ENCODE assay signal across 1 cellular context in the genomic region with DNA sequence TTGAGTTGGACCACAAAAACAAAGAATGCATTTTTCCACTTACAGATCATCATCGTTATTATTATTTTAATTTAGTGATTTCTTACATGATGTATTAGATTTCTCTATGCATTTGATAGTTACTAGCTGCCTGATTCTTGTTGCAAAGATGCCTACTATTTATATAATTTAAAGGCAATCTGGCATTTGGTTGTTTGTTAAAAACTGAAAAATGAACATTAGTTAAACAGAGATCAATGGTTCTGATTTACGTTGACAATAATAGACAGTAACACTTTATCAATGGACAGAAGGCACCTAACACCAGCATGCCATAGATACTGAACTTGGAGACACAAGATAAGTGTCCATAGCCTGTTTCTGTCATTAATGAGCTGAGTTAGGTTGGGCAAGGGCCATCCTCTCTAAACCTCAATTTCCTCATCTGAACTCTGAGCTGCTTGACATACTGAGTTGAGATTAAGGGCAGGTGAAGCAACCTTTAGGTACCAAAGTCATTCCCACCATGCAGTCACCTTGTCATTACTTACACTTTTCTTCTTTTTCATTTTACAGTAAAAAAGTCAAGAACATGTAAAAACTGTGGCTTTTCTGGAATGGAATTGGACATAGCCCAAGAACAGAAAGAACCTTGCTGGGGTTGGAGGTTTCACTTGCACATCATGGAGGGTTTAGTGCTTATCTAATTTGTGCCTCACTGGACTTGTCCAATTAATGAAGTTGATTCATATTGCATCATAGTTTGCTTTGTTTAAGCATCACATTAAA.
TF ChIP-seq lines count a peak whose summit lies in the region.

No MANE protein-coding gene starts in this region.

TF ChIP-seq in HepG2, 621 proteins besides CTCF, POLR2A, EP300 and RAD21 (continued from another document and continues in another):
- no peak for TF ChIP-seq ZC3H4 (CRISPR knock-in tag; IDR thresholded peaks at IDR 0.05; ENCODE audit: borderline replicate concordance)
- TF ChIP-seq ZNF160 (CRISPR knock-in tag; IDR thresholded peaks at IDR 0.05) = no peak
- TF ChIP-seq PAX8 (CRISPR knock-in tag; IDR thresholded peaks at IDR 0.05; ENCODE audit: borderline replicate concordance) = no peak
- TF ChIP-seq, protein P1, sequence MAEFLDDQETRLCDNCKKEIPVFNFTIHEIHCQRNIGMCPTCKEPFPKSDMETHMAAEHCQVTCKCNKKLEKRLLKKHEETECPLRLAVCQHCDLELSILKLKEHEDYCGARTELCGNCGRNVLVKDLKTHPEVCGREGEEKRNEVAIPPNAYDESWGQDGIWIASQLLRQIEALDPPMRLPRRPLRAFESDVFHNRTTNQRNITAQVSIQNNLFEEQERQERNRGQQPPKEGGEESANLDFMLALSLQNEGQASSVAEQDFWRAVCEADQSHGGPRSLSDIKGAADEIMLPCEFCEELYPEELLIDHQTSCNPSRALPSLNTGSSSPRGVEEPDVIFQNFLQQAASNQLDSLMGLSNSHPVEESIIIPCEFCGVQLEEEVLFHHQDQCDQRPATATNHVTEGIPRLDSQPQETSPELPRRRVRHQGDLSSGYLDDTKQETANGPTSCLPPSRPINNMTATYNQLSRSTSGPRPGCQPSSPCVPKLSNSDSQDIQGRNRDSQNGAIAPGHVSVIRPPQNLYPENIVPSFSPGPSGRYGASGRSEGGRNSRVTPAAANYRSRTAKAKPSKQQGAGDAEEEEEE (CRISPR knock-in tag; IDR thresholded peaks at IDR 0.05; ENCODE audit: borderline replicate concordance) = no peak
- no peak for TF ChIP-seq KLF12 (CRISPR knock-in tag; IDR thresholded peaks at IDR 0.05; ENCODE audit: borderline replicate concordance)
- no peak for TF ChIP-seq ZNF629 (CRISPR knock-in tag; conservative IDR thresholded peaks at IDR 0.05)
- TF ChIP-seq SATB2 (CRISPR knock-in tag; IDR thresholded peaks at IDR 0.05) = no peak
- TF ChIP-seq, protein P2, sequence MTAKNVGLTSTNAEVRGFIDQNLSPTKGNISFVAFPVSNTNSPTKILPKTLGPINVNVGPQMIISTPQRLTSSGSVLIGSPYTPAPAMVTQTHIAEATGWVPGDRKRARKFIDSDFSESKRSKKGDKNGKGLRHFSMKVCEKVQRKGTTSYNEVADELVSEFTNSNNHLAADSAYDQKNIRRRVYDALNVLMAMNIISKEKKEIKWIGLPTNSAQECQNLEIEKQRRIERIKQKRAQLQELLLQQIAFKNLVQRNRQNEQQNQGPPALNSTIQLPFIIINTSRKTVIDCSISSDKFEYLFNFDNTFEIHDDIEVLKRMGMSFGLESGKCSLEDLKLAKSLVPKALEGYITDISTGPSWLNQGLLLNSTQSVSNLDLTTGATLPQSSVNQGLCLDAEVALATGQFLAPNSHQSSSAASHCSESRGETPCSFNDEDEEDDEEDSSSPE (CRISPR knock-in tag; IDR thresholded peaks at IDR 0.05) = no peak
- TF ChIP-seq SOX13 (IDR thresholded peaks at IDR 0.05) = peak; percentile 17; the same call in 1 of the 2 replicates
- peak in 1 of 2 experiments; percentile 73; a peak in 3 of 4 replicates for TF ChIP-seq SOX13 (CRISPR knock-in tag; conservative IDR thresholded peaks at IDR 0.05 in 1 of 2, IDR thresholded peaks at IDR 0.05 in 1 of 2)
- TF ChIP-seq PCBP2 (optimal IDR thresholded peaks at IDR 0.05; ENCODE audit: low read depth, low read length, poor library complexity, severe bottlenecking) = no peak
- TF ChIP-seq SIX1 (CRISPR knock-in tag; IDR thresholded peaks at IDR 0.05; ENCODE audit: borderline replicate concordance) = no peak
- peak; percentile 47; the same call in 1 of the 2 replicates for TF ChIP-seq REPIN1 (CRISPR knock-in tag; IDR thresholded peaks at IDR 0.05; ENCODE audit: borderline replicate concordance, low read depth)
- TF ChIP-seq ZFP36L1 (CRISPR knock-in tag; IDR thresholded peaks at IDR 0.05) = no peak
- peak; percentile 74 for TF ChIP-seq FOSL2 (CRISPR knock-in tag; IDR thresholded peaks at IDR 0.05)
- TF ChIP-seq, protein P3, sequence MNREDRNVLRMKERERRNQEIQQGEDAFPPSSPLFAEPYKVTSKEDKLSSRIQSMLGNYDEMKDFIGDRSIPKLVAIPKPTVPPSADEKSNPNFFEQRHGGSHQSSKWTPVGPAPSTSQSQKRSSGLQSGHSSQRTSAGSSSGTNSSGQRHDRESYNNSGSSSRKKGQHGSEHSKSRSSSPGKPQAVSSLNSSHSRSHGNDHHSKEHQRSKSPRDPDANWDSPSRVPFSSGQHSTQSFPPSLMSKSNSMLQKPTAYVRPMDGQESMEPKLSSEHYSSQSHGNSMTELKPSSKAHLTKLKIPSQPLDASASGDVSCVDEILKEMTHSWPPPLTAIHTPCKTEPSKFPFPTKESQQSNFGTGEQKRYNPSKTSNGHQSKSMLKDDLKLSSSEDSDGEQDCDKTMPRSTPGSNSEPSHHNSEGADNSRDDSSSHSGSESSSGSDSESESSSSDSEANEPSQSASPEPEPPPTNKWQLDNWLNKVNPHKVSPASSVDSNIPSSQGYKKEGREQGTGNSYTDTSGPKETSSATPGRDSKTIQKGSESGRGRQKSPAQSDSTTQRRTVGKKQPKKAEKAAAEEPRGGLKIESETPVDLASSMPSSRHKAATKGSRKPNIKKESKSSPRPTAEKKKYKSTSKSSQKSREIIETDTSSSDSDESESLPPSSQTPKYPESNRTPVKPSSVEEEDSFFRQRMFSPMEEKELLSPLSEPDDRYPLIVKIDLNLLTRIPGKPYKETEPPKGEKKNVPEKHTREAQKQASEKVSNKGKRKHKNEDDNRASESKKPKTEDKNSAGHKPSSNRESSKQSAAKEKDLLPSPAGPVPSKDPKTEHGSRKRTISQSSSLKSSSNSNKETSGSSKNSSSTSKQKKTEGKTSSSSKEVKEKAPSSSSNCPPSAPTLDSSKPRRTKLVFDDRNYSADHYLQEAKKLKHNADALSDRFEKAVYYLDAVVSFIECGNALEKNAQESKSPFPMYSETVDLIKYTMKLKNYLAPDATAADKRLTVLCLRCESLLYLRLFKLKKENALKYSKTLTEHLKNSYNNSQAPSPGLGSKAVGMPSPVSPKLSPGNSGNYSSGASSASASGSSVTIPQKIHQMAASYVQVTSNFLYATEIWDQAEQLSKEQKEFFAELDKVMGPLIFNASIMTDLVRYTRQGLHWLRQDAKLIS (CRISPR knock-in tag; IDR thresholded peaks at IDR 0.05) = peak; percentile 91
- TF ChIP-seq NFYB (CRISPR knock-in tag; IDR thresholded peaks at IDR 0.05) = no peak
- TF ChIP-seq, protein P4, sequence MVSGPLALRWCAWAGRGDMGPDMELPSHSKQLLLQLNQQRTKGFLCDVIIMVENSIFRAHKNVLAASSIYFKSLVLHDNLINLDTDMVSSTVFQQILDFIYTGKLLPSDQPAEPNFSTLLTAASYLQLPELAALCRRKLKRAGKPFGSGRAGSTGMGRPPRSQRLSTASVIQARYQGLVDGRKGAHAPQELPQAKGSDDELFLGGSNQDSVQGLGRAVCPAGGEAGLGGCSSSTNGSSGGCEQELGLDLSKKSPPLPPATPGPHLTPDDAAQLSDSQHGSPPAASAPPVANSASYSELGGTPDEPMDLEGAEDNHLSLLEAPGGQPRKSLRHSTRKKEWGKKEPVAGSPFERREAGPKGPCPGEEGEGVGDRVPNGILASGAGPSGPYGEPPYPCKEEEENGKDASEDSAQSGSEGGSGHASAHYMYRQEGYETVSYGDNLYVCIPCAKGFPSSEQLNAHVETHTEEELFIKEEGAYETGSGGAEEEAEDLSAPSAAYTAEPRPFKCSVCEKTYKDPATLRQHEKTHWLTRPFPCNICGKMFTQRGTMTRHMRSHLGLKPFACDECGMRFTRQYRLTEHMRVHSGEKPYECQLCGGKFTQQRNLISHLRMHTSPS (CRISPR knock-in tag; IDR thresholded peaks at IDR 0.05; ENCODE audit: low read depth) = no peak
- TF ChIP-seq, protein P5, sequence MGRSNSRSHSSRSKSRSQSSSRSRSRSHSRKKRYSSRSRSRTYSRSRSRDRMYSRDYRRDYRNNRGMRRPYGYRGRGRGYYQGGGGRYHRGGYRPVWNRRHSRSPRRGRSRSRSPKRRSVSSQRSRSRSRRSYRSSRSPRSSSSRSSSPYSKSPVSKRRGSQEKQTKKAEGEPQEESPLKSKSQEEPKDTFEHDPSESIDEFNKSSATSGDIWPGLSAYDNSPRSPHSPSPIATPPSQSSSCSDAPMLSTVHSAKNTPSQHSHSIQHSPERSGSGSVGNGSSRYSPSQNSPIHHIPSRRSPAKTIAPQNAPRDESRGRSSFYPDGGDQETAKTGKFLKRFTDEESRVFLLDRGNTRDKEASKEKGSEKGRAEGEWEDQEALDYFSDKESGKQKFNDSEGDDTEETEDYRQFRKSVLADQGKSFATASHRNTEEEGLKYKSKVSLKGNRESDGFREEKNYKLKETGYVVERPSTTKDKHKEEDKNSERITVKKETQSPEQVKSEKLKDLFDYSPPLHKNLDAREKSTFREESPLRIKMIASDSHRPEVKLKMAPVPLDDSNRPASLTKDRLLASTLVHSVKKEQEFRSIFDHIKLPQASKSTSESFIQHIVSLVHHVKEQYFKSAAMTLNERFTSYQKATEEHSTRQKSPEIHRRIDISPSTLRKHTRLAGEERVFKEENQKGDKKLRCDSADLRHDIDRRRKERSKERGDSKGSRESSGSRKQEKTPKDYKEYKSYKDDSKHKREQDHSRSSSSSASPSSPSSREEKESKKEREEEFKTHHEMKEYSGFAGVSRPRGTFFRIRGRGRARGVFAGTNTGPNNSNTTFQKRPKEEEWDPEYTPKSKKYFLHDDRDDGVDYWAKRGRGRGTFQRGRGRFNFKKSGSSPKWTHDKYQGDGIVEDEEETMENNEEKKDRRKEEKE (IDR thresholded peaks at IDR 0.05) = no peak
- no peak for TF ChIP-seq ZNF326 (CRISPR knock-in tag; IDR thresholded peaks at IDR 0.05; ENCODE audit: borderline replicate concordance)
- TF ChIP-seq, protein P6, sequence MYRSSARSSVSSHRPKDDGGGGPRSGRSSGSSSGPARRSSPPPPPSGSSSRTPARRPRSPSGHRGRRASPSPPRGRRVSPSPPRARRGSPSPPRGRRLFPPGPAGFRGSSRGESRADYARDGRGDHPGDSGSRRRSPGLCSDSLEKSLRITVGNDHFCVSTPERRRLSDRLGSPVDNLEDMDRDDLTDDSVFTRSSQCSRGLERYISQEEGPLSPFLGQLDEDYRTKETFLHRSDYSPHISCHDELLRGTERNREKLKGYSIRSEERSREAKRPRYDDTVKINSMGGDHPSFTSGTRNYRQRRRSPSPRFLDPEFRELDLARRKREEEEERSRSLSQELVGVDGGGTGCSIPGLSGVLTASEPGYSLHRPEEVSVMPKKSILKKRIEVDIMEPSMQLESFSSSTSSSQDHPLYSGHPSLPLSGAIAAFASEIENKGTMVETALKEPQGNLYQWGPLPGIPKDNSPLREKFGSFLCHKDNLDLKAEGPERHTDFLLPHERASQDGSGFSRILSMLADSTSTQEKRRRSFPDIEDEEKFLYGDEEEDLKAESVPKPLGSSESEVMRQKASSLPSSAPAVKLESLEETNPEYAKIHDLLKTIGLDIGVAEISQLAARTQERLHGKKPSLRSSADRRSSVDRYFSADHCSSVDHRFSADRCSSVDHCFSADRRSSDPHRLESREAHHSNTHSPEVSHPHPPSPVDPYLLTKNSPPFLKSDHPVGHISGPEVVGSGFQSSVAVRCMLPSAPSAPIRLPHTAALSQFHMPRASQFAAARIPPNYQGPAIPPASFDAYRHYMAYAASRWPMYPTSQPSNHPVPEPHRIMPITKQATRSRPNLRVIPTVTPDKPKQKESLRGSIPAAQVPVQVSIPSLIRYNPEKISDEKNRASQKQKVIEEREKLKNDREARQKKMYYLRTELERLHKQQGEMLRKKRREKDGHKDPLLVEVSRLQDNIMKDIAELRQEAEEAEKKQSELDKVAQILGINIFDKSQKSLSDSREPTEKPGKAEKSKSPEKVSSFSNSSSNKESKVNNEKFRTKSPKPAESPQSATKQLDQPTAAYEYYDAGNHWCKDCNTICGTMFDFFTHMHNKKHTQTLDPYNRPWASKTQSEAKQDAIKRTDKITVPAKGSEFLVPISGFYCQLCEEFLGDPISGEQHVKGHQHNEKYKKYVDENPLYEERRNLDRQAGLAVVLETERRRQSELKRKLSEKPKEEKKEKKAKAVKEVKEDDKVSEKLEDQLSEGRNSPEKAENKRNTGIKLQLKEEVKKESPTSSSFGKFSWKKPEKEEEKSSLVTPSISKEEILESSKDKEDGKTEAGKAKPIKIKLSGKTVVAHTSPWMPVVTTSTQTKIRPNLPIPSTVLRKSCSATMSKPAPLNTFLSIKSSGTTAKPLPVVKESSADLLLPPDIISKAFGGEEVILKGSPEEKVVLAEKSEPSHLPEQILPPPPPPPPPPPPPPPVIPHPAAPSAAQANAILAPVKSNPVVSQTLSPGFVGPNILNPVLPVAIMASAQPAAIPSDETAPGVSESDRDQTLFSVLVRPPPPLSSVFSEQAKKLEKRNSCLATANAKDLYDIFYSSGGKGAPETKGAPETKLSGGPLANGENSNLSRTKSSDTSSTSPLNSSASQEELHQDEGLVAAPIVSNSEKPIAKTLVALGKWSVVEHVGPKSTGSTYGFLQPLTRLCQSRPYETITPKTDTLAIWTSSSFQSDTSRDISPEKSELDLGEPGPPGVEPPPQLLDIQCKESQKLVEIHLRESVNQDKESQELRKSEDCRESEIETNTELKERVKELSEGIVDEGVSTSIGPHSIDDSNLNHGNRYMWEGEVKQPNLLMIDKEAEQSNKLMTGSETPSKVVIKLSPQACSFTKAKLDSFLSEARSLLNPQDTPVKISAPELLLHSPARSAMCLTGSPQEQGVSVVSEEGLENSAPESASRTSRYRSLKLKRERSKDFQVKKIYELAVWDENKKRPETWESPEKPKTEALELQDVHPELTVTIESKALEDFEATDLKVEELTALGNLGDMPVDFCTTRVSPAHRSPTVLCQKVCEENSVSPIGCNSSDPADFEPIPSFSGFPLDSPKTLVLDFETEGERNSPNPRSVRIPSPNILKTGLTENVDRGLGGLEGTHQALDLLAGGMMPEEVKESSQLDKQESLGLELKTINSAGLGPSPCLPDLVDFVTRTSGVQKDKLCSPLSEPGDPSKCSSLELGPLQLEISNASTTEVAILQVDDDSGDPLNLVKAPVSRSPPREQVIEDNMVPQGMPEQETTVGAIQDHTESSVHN (CRISPR knock-in tag; IDR thresholded peaks at IDR 0.05) = no peak
- TF ChIP-seq, protein P7, sequence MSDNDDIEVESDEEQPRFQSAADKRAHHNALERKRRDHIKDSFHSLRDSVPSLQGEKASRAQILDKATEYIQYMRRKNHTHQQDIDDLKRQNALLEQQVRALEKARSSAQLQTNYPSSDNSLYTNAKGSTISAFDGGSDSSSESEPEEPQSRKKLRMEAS (IDR thresholded peaks at IDR 0.05) = no peak
- TF ChIP-seq FOSL1 (CRISPR knock-in tag; IDR thresholded peaks at IDR 0.05; ENCODE audit: borderline replicate concordance) = no peak
- no peak for TF ChIP-seq BRCA1 (CRISPR knock-in tag; IDR thresholded peaks at IDR 0.05)
- TF ChIP-seq ZIK1 (CRISPR knock-in tag; IDR thresholded peaks at IDR 0.05; ENCODE audit: borderline replicate concordance, low read depth) = no peak
- no peak for TF ChIP-seq DNMT1 (CRISPR knock-in tag; IDR thresholded peaks at IDR 0.05)
- TF ChIP-seq, protein P8, sequence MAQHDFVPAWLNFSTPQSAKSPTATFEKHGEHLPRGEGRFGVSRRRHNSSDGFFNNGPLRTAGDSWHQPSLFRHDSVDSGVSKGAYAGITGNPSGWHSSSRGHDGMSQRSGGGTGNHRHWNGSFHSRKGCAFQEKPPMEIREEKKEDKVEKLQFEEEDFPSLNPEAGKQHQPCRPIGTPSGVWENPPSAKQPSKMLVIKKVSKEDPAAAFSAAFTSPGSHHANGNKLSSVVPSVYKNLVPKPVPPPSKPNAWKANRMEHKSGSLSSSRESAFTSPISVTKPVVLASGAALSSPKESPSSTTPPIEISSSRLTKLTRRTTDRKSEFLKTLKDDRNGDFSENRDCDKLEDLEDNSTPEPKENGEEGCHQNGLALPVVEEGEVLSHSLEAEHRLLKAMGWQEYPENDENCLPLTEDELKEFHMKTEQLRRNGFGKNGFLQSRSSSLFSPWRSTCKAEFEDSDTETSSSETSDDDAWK (CRISPR knock-in tag; IDR thresholded peaks at IDR 0.05) = no peak
